ENCODE assay signal across 9 cellular contexts in genomic region chr5:172110260-172110815, GRCh38.
A peak's percentile ranks its signal among the peaks of the same experiment; 100 is the strongest.
DNase-seq lines count a peak whose midpoint lies in the region; ATAC-seq and TF ChIP-seq lines count a peak whose summit lies in the region.
"Had no signal": no experiment of that assay in that cellular context is flagged by ENCODE, and none has a peak within 500 bp of the region (broad histone marks: within the 10 kb centered on the region; RNA-seq: fewer than 3 reads in every experiment).

No MANE protein-coding gene starts in this region.

- no peak overlapping the region for H3K4ac ChIP-seq in neuronal stem cell (ENCODE audit: low read length)

- peak overlapping the region; percentile 90 for H3K27ac Mint-ChIP-seq in CD8-positive, alpha-beta T cell

- H3K18ac ChIP-seq in neuronal stem cell (ENCODE audit: low read length) = peak overlapping the region; percentile 60

- H3K4me1 Mint-ChIP-seq in CD8-positive, alpha-beta T cell (ENCODE audit: low read depth) = peaks cover 75% of the 10 kb centered on the region

- no CpG with 5 or more reads among the region's 14 CpGs for WGBS in neuronal stem cell (ENCODE audit: extremely low coverage in 2 of 2, insufficient read length in 2 of 2, insufficient replicate concordance in 1 of 2), 2 donors

- peaks cover 48% of the 10 kb centered on the region for H3K36me3 Mint-ChIP-seq in CD8-positive, alpha-beta T cell

- peaks cover 14% of the 10 kb centered on the region for H3K36me3 ChIP-seq in CD8-positive, alpha-beta T cell (ENCODE audit: insufficient read depth, low read length)
- peaks cover 0 to 2% of the 10 kb centered on the region in 2 donors for H3K36me3 ChIP-seq in neuronal stem cell (replicated peaks in 1 of 2; ENCODE audit: control insufficient read depth in 2 of 2, insufficient read depth in 2 of 2, low read length in 2 of 2)

- peak overlapping the region; percentile 56 for H3K27ac ChIP-seq in CD8-positive, alpha-beta T cell (ENCODE audit: low read depth, low read length)
- no peak overlapping the region for H3K27ac ChIP-seq in neuronal stem cell (replicated peaks; ENCODE audit: low read length)

- peak overlapping the region; percentile 2 for H3K23ac ChIP-seq in neuronal stem cell (ENCODE audit: low read depth, low read length, poor library complexity)

- no peaks in the 10 kb centered on the region for H3K79me1 ChIP-seq in neuronal stem cell (ENCODE audit: low read depth, low read length)

- TF ChIP-seq CTCF in CD8-positive, alpha-beta T cell (IDR thresholded peaks at IDR 0.05) = no peak
- no peak for TF ChIP-seq CTCF in NB4 (IDR thresholded peaks at IDR 0.05; ENCODE audit: low read depth, low read length)

- no peak for DNase-seq in CD8-positive, alpha-beta T cell
- DNase-seq in NB4 (ENCODE audit: low read depth) (peak; percentile 64), dermis blood vessel endothelial cell (peak; percentile 54), neuronal stem cell (ENCODE audit: low spot score) (no peak), glomerular visceral epithelial cell (ENCODE audit: extremely low spot score) (no peak), HuH-7.5 (ENCODE audit: low spot score) (no peak), NCI-H1417 (lab: John Stamatoyannopoulos, UW) (no peak)
- DNase-seq in stimulated activated naive CD4-positive, alpha-beta T cell (lab: John Stamatoyannopoulos, UW) = no peak
- DNase-seq: effector CD4-positive, alpha-beta T cell had no signal

- H2AK5ac ChIP-seq in neuronal stem cell (ENCODE audit: low read depth, low read length) = peak overlapping the region; percentile 53

- CTCF ChIA-PET in CD8-positive, alpha-beta T cell (lab: Charles Lee) = interaction anchor here (0.9 to 14.2 kb wide), 5 partner anchors 13 to 76 kb away, joined by 3 to 197 read pairs (median 4); partner anchors contain the start of gene STK10

- H4K91ac ChIP-seq in neuronal stem cell (ENCODE audit: low read depth, low read length, poor library complexity) = no peak overlapping the region

- no peak overlapping the region for H3K9ac ChIP-seq in neuronal stem cell (ENCODE audit: low read depth, low read length, poor library complexity)

- no peak for TF ChIP-seq POLR2A in NB4 (IDR thresholded peaks at IDR 0.05; ENCODE audit: extremely low read depth, insufficient read length)

- H3K4me1 ChIP-seq in CD8-positive, alpha-beta T cell (ENCODE audit: insufficient read depth, low read length) = peaks cover 69% of the 10 kb centered on the region
- peaks cover 6 to 10% of the 10 kb centered on the region in 2 donors for H3K4me1 ChIP-seq in neuronal stem cell (ENCODE audit: control insufficient read depth in 2 of 2, insufficient read depth in 1 of 2, low read depth in 1 of 2, low read length in 2 of 2)

- H2BK12ac ChIP-seq in neuronal stem cell (ENCODE audit: low read length) = no peak overlapping the region

- H3K27me3 ChIP-seq in CD8-positive, alpha-beta T cell (ENCODE audit: insufficient read depth, low read length) = no peaks in the 10 kb centered on the region
- no peaks in the 10 kb centered on the region for H3K27me3 ChIP-seq in neuronal stem cell (ENCODE audit: control insufficient read depth in 3 of 3, insufficient read depth in 3 of 3, low read depth in 1 of 3, low read length in 3 of 3)

- H3K14ac ChIP-seq in neuronal stem cell (ENCODE audit: low read length) = no peak overlapping the region

- H3K27me3 Mint-ChIP-seq in CD8-positive, alpha-beta T cell (ENCODE audit: low read depth) = no peaks in the 10 kb centered on the region

- H3K4me2 ChIP-seq in neuronal stem cell (ENCODE audit: insufficient read depth, low read length, poor library complexity, severe bottlenecking) = no peak overlapping the region

- POLR2A ChIA-PET in CD8-positive, alpha-beta T cell (lab: Charles Lee) = interaction anchor here (1.3 to 7.6 kb wide), 5 partner anchors 52 to 76 kb away, joined by 3 to 82 read pairs (median 11); partner anchors contain the start of gene STK10

- H2BK5ac ChIP-seq in neuronal stem cell (ENCODE audit: low read length) = peak overlapping the region; percentile 62

- no peaks in the 10 kb centered on the region for H3K9me3 Mint-ChIP-seq in CD8-positive, alpha-beta T cell

- intact Hi-C loops in CD8-positive, alpha-beta T cell (cut with DNase I, micrococcal nuclease) = loop anchor here (2.0 to 10.0 kb wide), 6 partner anchors 42 to 944 kb away; partner anchors contain the start of genes CREBRF (in 1 of the 2), FBXW11 (in 1 of the 2) and NPM1 (in 1 of the 2)

- peak overlapping the region; percentile 37 for H3K4me3 Mint-ChIP-seq in CD8-positive, alpha-beta T cell

- H2BK15ac ChIP-seq in neuronal stem cell (ENCODE audit: low read length) = no peak overlapping the region

- no peak overlapping the region for H2BK120ac ChIP-seq in neuronal stem cell (ENCODE audit: low read depth, low read length)

- H2AFZ ChIP-seq in neuronal stem cell (ENCODE audit: low read length) = no peak overlapping the region

- H4K8ac ChIP-seq in neuronal stem cell (ENCODE audit: low read depth, low read length) = no peak overlapping the region

- H3K9me3 ChIP-seq in CD8-positive, alpha-beta T cell (ENCODE audit: low read length) = no peaks in the 10 kb centered on the region
- H3K9me3 ChIP-seq in neuronal stem cell (replicated peaks in 1 of 2; ENCODE audit: control insufficient read depth in 2 of 2, insufficient read depth in 1 of 2, low read depth in 1 of 2, low read length in 2 of 2) = no peaks in the 10 kb centered on the region

- no peak overlapping the region for H3K4me3 ChIP-seq in CD8-positive, alpha-beta T cell (ENCODE audit: low read depth, low read length)
- peak overlapping the region; percentile 27 for H3K4me3 ChIP-seq in NB4 (ENCODE audit: low read depth, low read length)
- H3K4me3 ChIP-seq in neuronal stem cell (ENCODE audit: low read length in 2 of 2) = no peak overlapping the region

- no peak for ATAC-seq in CD8-positive, alpha-beta T cell

Comparison
In these comparisons a context has a peak if more than half of its experiments do, and no peak if none do; other contexts are left out.
1. DNase-seq: peak in NB4 (single experiment) and dermis blood vessel endothelial cell (single experiment); none in CD8-positive, alpha-beta T cell (0 of 7), neuronal stem cell (single experiment), glomerular visceral epithelial cell (single experiment), HuH-7.5 (single experiment), NCI-H1417 (0 of 3) and stimulated activated naive CD4-positive, alpha-beta T cell (0 of 6).